ENCODE assay signal across 2 cellular contexts in the genomic region with DNA sequence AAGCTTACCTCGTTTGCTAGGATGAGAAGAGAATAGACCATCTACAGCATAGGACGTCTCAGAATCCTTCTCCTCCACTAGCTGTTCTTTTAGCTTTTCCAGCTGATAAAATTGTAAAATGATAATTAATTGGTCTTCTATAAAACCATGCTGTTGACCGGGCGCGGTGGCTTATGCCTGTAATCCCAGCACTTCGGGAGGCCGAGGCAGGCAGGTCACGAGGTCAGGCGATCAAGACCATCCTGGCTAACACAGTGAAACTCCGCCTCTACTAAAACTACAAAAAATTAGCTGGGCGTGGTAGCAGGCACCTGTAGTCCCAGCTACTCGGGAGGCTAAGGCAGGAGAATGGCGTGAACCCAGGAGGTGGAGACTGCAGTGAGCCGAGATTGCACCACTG. TPM values are rescaled to one million over a fixed set of nuclear protein-coding genes. Genes with fewer than 3 reads are reported as not detected.
"Had no signal": no experiment of that assay in that cellular context is flagged by ENCODE, and none has a peak within 500 bp of the region (broad histone marks: within the 10 kb centered on the region; RNA-seq: fewer than 3 reads in every experiment).

No MANE protein-coding gene starts in this region.

RNA-seq across cellular contexts. Expression of a gene that starts 55.1 kb away (rescaled TPM):
- total RNA-seq: RPMI7951, SJCRH30 had no signal
